ENCODE assay signal across 35 cellular contexts in genomic region chr9:132197856-132198550, GRCh38. TPM values are rescaled to one million over a fixed set of nuclear protein-coding genes. Genes with fewer than 3 reads are reported as not detected.
DNase-seq lines count a peak whose midpoint lies in the region; ATAC-seq, FAIRE-seq and TF ChIP-seq lines count a peak whose summit lies in the region.
"Had no signal": no experiment of that assay in that cellular context is flagged by ENCODE, and none has a peak within 500 bp of the region (broad histone marks: within the 10 kb centered on the region; RNA-seq: fewer than 3 reads in every experiment).

No MANE protein-coding gene starts in this region.

- H3K79me1 ChIP-seq in H1 (ENCODE audit: low read depth, low read length) (no peaks in the 10 kb centered on the region), neuronal stem cell (ENCODE audit: low read depth, low read length) (no peaks in the 10 kb centered on the region)

- H3K4me1 ChIP-seq in HepG2 (ENCODE audit: insufficient read depth, low read length) = no peaks in the 10 kb centered on the region
- no peaks in the 10 kb centered on the region for H3K4me1 ChIP-seq in right lobe of liver
- H3K4me1 ChIP-seq in H1 (replicated peaks in 1 of 4; ENCODE audit: control insufficient read depth in 3 of 4, insufficient read depth in 4 of 4, low read length in 3 of 4) = peaks cover 0 to 7% (median 5%) of the 10 kb centered on the region in 4 experiments; a peak in 5 of 7 replicates
- H3K4me1 ChIP-seq in neuronal stem cell (ENCODE audit: control insufficient read depth in 2 of 2, insufficient read depth in 1 of 2, low read depth in 1 of 2, low read length in 2 of 2) = peaks cover 0 to 9% of the 10 kb centered on the region in 2 donors
- H3K4me1 ChIP-seq in osteoblast (ENCODE audit: insufficient read depth, low read length) = no peaks in the 10 kb centered on the region
- H3K4me1 ChIP-seq: A549, BE2C, Caco-2 had no signal

- TF ChIP-seq POLR2A in HepG2 (IDR thresholded peaks at IDR 0.05; ENCODE audit: insufficient read depth in 1 of 2, low read depth in 2 of 2, low read length in 2 of 2) (no peak), right lobe of liver (IDR thresholded peaks at IDR 0.05) (no peak), H1 (IDR thresholded peaks at IDR 0.05; ENCODE audit: control extremely low read depth in 1 of 2, low read depth in 2 of 2, low read length in 2 of 2) (no peak)

- no peak overlapping the region for H4K5ac ChIP-seq in H1 (ENCODE audit: insufficient read length, low read depth, low read length)

- no peak overlapping the region for H2BK12ac ChIP-seq in H1 (ENCODE audit: low read depth, low read length)
- H2BK12ac ChIP-seq in neuronal stem cell (ENCODE audit: low read length) = peak overlapping the region; percentile 78

- H3K79me2 ChIP-seq in HepG2 (ENCODE audit: insufficient read depth, low read length) (no peaks in the 10 kb centered on the region), H1 (ENCODE audit: control insufficient read depth in 1 of 2, insufficient read depth in 2 of 2, low read length in 2 of 2) (no peaks in the 10 kb centered on the region), osteoblast (ENCODE audit: insufficient read depth, low read length) (no peaks in the 10 kb centered on the region)

- no peak overlapping the region for H3K14ac ChIP-seq in H1 (ENCODE audit: insufficient read length)
- no peak overlapping the region for H3K14ac ChIP-seq in neuronal stem cell (ENCODE audit: low read length)

- no peak for ATAC-seq in HepG2
- no peak for ATAC-seq in right lobe of liver
- ATAC-seq: A549; CD8-positive, alpha-beta T cell had no signal

- H2BK120ac ChIP-seq in H1 (replicated peaks; ENCODE audit: low read depth, low read length) (no peak overlapping the region), neuronal stem cell (ENCODE audit: low read depth, low read length) (peak overlapping the region; percentile 36)

- H2BK15ac ChIP-seq in H1 (ENCODE audit: low read length) (no peak overlapping the region), neuronal stem cell (ENCODE audit: low read length) (no peak overlapping the region)

- CTCF ChIA-PET in HepG2 (lab: Yijun Ruan, JAX; ENCODE audit: low intra/inter-chr PET ratio, low total read pairs) (no interaction called here), H1 (lab: Charles Lee; ENCODE audit: partially characterized antibody) (interaction anchor here (1.3 kb wide), 1 partner anchor 9 kb away, joined by 3 read pairs; no protein-coding TSS in a partner anchor)

- whole genome bisulfite sequencing in HepG2 (ENCODE audit: low lambda C conversion rate) = 79% methylated on average over 25 of the region's 58 CpGs
- 73% methylated on average over 11 of the region's 58 CpGs for WGBS in right lobe of liver (ENCODE audit: insufficient coverage, low coverage, low lambda C conversion rate, missing lambda C conversion rate)
- 90% methylated on average over 49 of the region's 58 CpGs; no CpG with 5 or more reads in 1 of the 2 experiments for WGBS in H1 (ENCODE audit: extremely low coverage in 1 of 2, insufficient coverage in 1 of 2, insufficient read length in 1 of 2, insufficient replicate concordance in 2 of 2, low coverage in 1 of 2, low lambda C conversion rate in 2 of 2, missing lambda C conversion rate in 1 of 2), 2 experiments
- no CpG with 5 or more reads among the region's 58 CpGs for WGBS in neuronal stem cell (ENCODE audit: extremely low coverage in 2 of 2, insufficient read length in 2 of 2, insufficient replicate concordance in 1 of 2), 2 donors

- no peak for TF ChIP-seq CTCF in HepG2 (CRISPR knock-in tag; IDR thresholded peaks at IDR 0.05)
- no peak for TF ChIP-seq CTCF in right lobe of liver (IDR thresholded peaks at IDR 0.05)
- TF ChIP-seq CTCF in H1 (IDR thresholded peaks at IDR 0.05; ENCODE audit: control extremely low read depth in 1 of 3, insufficient read depth in 1 of 3, low read depth in 1 of 3, low read length in 3 of 3) = no peak
- no peak for TF ChIP-seq CTCF in osteoblast (IDR thresholded peaks at IDR 0.05; ENCODE audit: extremely low read depth, low read depth, low read length)

- no peaks in the 10 kb centered on the region for H3K23me2 ChIP-seq in H1 (ENCODE audit: low read depth, low read length)

- TF ChIP-seq RAD21 in HepG2 (CRISPR knock-in tag; IDR thresholded peaks at IDR 0.05) (no peak), H1 (IDR thresholded peaks at IDR 0.05 in 1 of 2, conservative IDR thresholded peaks at IDR 0.05 in 1 of 2; ENCODE audit: low read depth in 2 of 2, low read length in 2 of 2) (no peak)

- H3K4me2 ChIP-seq in HepG2 (ENCODE audit: low read depth, low read length) (no peak overlapping the region), H1 (ENCODE audit: insufficient read depth in 1 of 2, low read depth in 2 of 2, low read length in 2 of 2) (no peak overlapping the region), neuronal stem cell (ENCODE audit: insufficient read depth, low read length, poor library complexity, severe bottlenecking) (no peak overlapping the region), osteoblast (ENCODE audit: insufficient read depth, low read length) (no peak overlapping the region)
- H3K4me2 ChIP-seq: A549; BLaER1; BLaER1 treated with 17β-estradiol and CSF1 and Interleukin-3, amounts not matched to agents 10 nM and 100 nM had no signal

- H4K91ac ChIP-seq in H1 (replicated peaks; ENCODE audit: insufficient read length, low read length) (no peak overlapping the region), neuronal stem cell (ENCODE audit: low read depth, low read length, poor library complexity) (peak overlapping the region; percentile 5)

- intact Hi-C loops in HepG2 (cut with micrococcal nuclease; ENCODE audit: unreplicated experiment) (no loop called here), right lobe of liver (cut with DNase I) (no loop called here)

- H3K23ac ChIP-seq in H1 (ENCODE audit: insufficient read length) (no peak overlapping the region), neuronal stem cell (ENCODE audit: low read depth, low read length, poor library complexity) (peak overlapping the region; percentile 14)

- H4K20me1 ChIP-seq in HepG2 (ENCODE audit: insufficient read depth, low read length) (no peaks in the 10 kb centered on the region), H1 (replicated peaks in 1 of 2; ENCODE audit: control insufficient read depth in 1 of 2, insufficient read depth in 2 of 2, low read length in 2 of 2) (no peaks in the 10 kb centered on the region), osteoblast (ENCODE audit: insufficient read depth, low read length) (peaks cover 4% of the 10 kb centered on the region)

- DNase-seq in HepG2 (ENCODE audit: low spot score) (no peak), right lobe of liver (no peak), H1 (ENCODE audit: low read depth in 1 of 2, low spot score in 2 of 2) (no peak), neuronal stem cell (ENCODE audit: low spot score) (no peak), osteoblast (ENCODE audit: insufficient read length, low spot score, missing footprints) (peak; percentile 67), germinal center (ENCODE audit: low spot score) (no peak)
- DNase-seq in stimulated activated CD4-positive, alpha-beta T cell treated with anti-CD3 and anti-CD28 coated beads, Interleukin-12 subunit alpha, Interleukin-12 subunit beta, amount 100 ng/mL, for 4 hours = no peak
- no peak for DNase-seq in activated CD8-positive, alpha-beta memory T cell treated with anti-CD3 and anti-CD28 coated beads, Interleukin-2, amount 50 U/mL, for 48 hours
- DNase-seq: 8988T; ACHN; AML-193; BE2C; C1 segment of cervical spinal cord; Caco-2; Calu3; CD4-positive, alpha-beta memory T cell; CD4-positive, alpha-beta T cell; CD4-positive, CD25-positive, alpha-beta regulatory T cell; CD8-positive, alpha-beta memory T cell; CD8-positive, alpha-beta T cell; COR-L47; DMS 273 treated with DMSO at 0.1 percent for 48 hours; DMS153; DMS53; DMS79; DMS79 treated with DMSO at 0.1 percent for 48 hours; DND-41; EL had no signal

- H4K8ac ChIP-seq in H1 (ENCODE audit: extremely low read depth, insufficient read depth, low read length) = peak overlapping the region; percentile 76; the same call in 1 of the 2 replicates
- H4K8ac ChIP-seq in neuronal stem cell (ENCODE audit: low read depth, low read length) = no peak overlapping the region

- TF ChIP-seq EP300 in HepG2 (IDR thresholded peaks at IDR 0.05; ENCODE audit: low read depth in 2 of 2, low read length in 2 of 2) = no peak
- TF ChIP-seq EP300 in HepG2 (CRISPR knock-in tag; IDR thresholded peaks at IDR 0.05; ENCODE audit: borderline replicate concordance) = no peak
- TF ChIP-seq EP300 in H1 (IDR thresholded peaks at IDR 0.05; ENCODE audit: borderline replicate concordance in 1 of 2, low read depth in 2 of 2, low read length in 2 of 2) = no peak

- H3K27ac ChIP-seq in HepG2 (ENCODE audit: extremely low read length, insufficient read depth, low read length) (no peak overlapping the region), right lobe of liver (no peak overlapping the region), H1 (ENCODE audit: low read depth, low read length) (no peak overlapping the region), neuronal stem cell (replicated peaks; ENCODE audit: low read length) (no peak overlapping the region), osteoblast (ENCODE audit: low read depth, low read length) (no peak overlapping the region)
- H3K27ac ChIP-seq: 22Rv1; A549; BLaER1; BLaER1 treated with 17β-estradiol and CSF1 and Interleukin-3, amounts not matched to agents 10 nM and 100 nM; C4-2B had no signal

- H2AK5ac ChIP-seq in H1 (ENCODE audit: low read depth, low read length) (no peak overlapping the region), neuronal stem cell (ENCODE audit: low read depth, low read length) (peak overlapping the region; percentile 76)

- in situ Hi-C loops in HepG2 (cut with HindIII; ENCODE audit: extremely low pct_ligation_motif_present, low pct_unique_long_range_greater_than_20kb) = no loop called here

- FAIRE-seq in HepG2 (lab: Jason Lieb, UNC) = no peak
- FAIRE-seq in H1 (lab: Jason Lieb, UNC) = no peak
- FAIRE-seq: A204.1, A549, D721Med had no signal

- H3K27me3 ChIP-seq in HepG2 (ENCODE audit: control insufficient read depth in 1 of 2, insufficient read depth in 2 of 2, low read length in 2 of 2) (peaks cover 8 to 72% of the 10 kb centered on the region in 2 experiments), right lobe of liver (no peaks in the 10 kb centered on the region), H1 (replicated peaks in 1 of 4; ENCODE audit: control insufficient read depth in 3 of 4, extremely low read depth in 1 of 4, insufficient read depth in 3 of 4, low read length in 3 of 4) (no peaks in the 10 kb centered on the region), neuronal stem cell (ENCODE audit: control insufficient read depth in 3 of 3, insufficient read depth in 3 of 3, low read depth in 1 of 3, low read length in 3 of 3) (peaks cover 0 to 12% (median 0%) of the 10 kb centered on the region in 3 experiments), osteoblast (ENCODE audit: insufficient read depth, low read length) (peaks cover 23% of the 10 kb centered on the region)
- H3K27me3 ChIP-seq: BE2C; BLaER1; BLaER1 treated with 17β-estradiol and CSF1 and Interleukin-3, amounts not matched to agents 10 nM and 100 nM had no signal

- no peaks in the 10 kb centered on the region for H3K36me3 ChIP-seq in HepG2 (replicated peaks in 1 of 2; ENCODE audit: control insufficient read depth in 1 of 2, insufficient read depth in 2 of 2, low read length in 2 of 2)
- H3K36me3 ChIP-seq in right lobe of liver = no peaks in the 10 kb centered on the region
- H3K36me3 ChIP-seq in H1 (ENCODE audit: control insufficient read depth in 2 of 4, insufficient read depth in 4 of 4, low read length in 3 of 4) = no peaks in the 10 kb centered on the region
- no peaks in the 10 kb centered on the region for H3K36me3 ChIP-seq in neuronal stem cell (replicated peaks in 1 of 2; ENCODE audit: control insufficient read depth in 2 of 2, insufficient read depth in 2 of 2, low read length in 2 of 2)
- H3K36me3 ChIP-seq in osteoblast (ENCODE audit: insufficient read depth, low read length) = no peaks in the 10 kb centered on the region
- H3K36me3 ChIP-seq: BE2C had no signal

- H3K56ac ChIP-seq in H1 (replicated peaks; ENCODE audit: insufficient read length, low read depth, low read length) = no peak overlapping the region

- H2AFZ ChIP-seq in HepG2 (ENCODE audit: low read length) (no peak overlapping the region), H1 (ENCODE audit: low read length) (no peak overlapping the region), neuronal stem cell (ENCODE audit: low read length) (no peak overlapping the region), osteoblast (ENCODE audit: low read length) (no peak overlapping the region)

- no peak overlapping the region for H3K4ac ChIP-seq in H1 (replicated peaks; ENCODE audit: insufficient read length, low read depth, low read length)
- H3K4ac ChIP-seq in neuronal stem cell (ENCODE audit: low read length) = no peak overlapping the region

- H3K18ac ChIP-seq in H1 (ENCODE audit: extremely low read depth, low read length) (no peak overlapping the region), neuronal stem cell (ENCODE audit: low read length) (peak overlapping the region; percentile 69)

- H3K4me3 ChIP-seq in HepG2 (replicated peaks in 1 of 3; ENCODE audit: insufficient read depth in 1 of 3, low read depth in 2 of 3, low read length in 3 of 3) (no peak overlapping the region), right lobe of liver (no peak overlapping the region), H1 (ENCODE audit: extremely low read depth in 1 of 4, insufficient read depth in 2 of 4, low read depth in 3 of 4, low read length in 4 of 4) (no peak overlapping the region), neuronal stem cell (ENCODE audit: low read length in 2 of 2) (peak overlapping the region in 1 of 2 donors; percentile 29), osteoblast (ENCODE audit: insufficient read depth, low read length) (no peak overlapping the region)
- H3K4me3 ChIP-seq: A549; BLaER1; BLaER1 treated with 17β-estradiol and CSF1 and Interleukin-3, amounts not matched to agents 10 nM and 100 nM had no signal

- H2BK5ac ChIP-seq in H1 (ENCODE audit: low read depth, low read length) (no peak overlapping the region), neuronal stem cell (ENCODE audit: low read length) (peak overlapping the region; percentile 11)

- BruUV-seq in HepG2 (replicated peaks; lab: Mats Ljungman, UMichigan) = no TSS peak

- no peaks in the 10 kb centered on the region for H3K9me3 ChIP-seq in HepG2 (ENCODE audit: low read length)
- H3K9me3 ChIP-seq in right lobe of liver = no peaks in the 10 kb centered on the region
- peaks cover 0 to 5% of the 10 kb centered on the region in 2 experiments; a peak in 2 of 4 replicates for H3K9me3 ChIP-seq in H1 (ENCODE audit: insufficient read depth in 2 of 2, low read depth in 1 of 2, low read length in 1 of 2)
- peaks cover 0 to 4% of the 10 kb centered on the region in 2 donors for H3K9me3 ChIP-seq in neuronal stem cell (replicated peaks in 1 of 2; ENCODE audit: control insufficient read depth in 2 of 2, insufficient read depth in 1 of 2, low read depth in 1 of 2, low read length in 2 of 2)
- no peaks in the 10 kb centered on the region for H3K9me3 ChIP-seq in osteoblast (ENCODE audit: low read depth, low read length)
- H3K9me3 ChIP-seq: Caco-2 had no signal

- H3K9ac ChIP-seq in HepG2 (ENCODE audit: insufficient read depth, low read depth, low read length) (no peak overlapping the region), H1 (replicated peaks in 1 of 4; ENCODE audit: extremely low read depth in 1 of 4, low read depth in 3 of 4, low read length in 3 of 4) (no peak overlapping the region), neuronal stem cell (ENCODE audit: low read depth, low read length, poor library complexity) (no peak overlapping the region)
- H3K9ac ChIP-seq: BLaER1; BLaER1 treated with 17β-estradiol and CSF1 and Interleukin-3, amounts not matched to agents 10 nM and 100 nM had no signal

- POLR2A ChIA-PET in HepG2 (lab: Yijun Ruan, JAX) (no interaction called here), H1 (lab: Charles Lee; ENCODE audit: partially characterized antibody) (no interaction called here)

- H2BK20ac ChIP-seq in H1 (ENCODE audit: low read length) = no peak overlapping the region

RNA-seq across cellular contexts. Expression of gene NTNG2, which starts 36.1 kb away (rescaled TPM):
- 0.02 TPM in 1 of 2 replicates, not detected in the other for total RNA-seq in HepG2 (2016; rRNA removed; fragmentation: Illumina TruSeq; extraction: Trizol)
- not detected in 2 replicates for total RNA-seq in HepG2 (2016; cell fraction: cytosol; rRNA removed; fragmentation: Illumina TruSeq; extraction: Trizol; ENCODE audit: low read depth)
- not detected in 2 replicates for total RNA-seq in HepG2 (2016; cell fraction: insoluble cytoplasmic fraction; rRNA removed; fragmentation: Illumina TruSeq; extraction: Trizol)
- not detected in 2 replicates for total RNA-seq in HepG2 (2016; cell fraction: membrane; rRNA removed; fragmentation: Illumina TruSeq; extraction: Trizol)
- not detected in 2 replicates for total RNA-seq in HepG2 (2016; cell fraction: nucleus; rRNA removed; fragmentation: Illumina TruSeq; extraction: Trizol)
- 0.36 TPM in 1 of 2 replicates, not detected in the other for polyA plus RNA-seq in HepG2 (2011; rRNA removed)
- polyA plus RNA-seq in HepG2 (2011; cell fraction: cytosol; rRNA removed) = 0.01 and 0.34 TPM in 2 replicates
- 0.96 and 1.5 TPM in 2 replicates for polyA plus RNA-seq in HepG2 (2011; cell fraction: nucleus; rRNA removed)
- polyA plus RNA-seq in HepG2 (2012) = not detected in 2 replicates
- polyA plus RNA-seq in HepG2 (2016; cell fraction: cytosol; fragmentation: Illumina TruSeq; extraction: Trizol; ENCODE audit: low read depth) = not detected in 2 replicates
- polyA plus RNA-seq in HepG2 (2016; cell fraction: insoluble cytoplasmic fraction; fragmentation: Illumina TruSeq; extraction: Trizol; ENCODE audit: low read depth) = not detected in 2 replicates
- 0.27 TPM in 1 of 2 replicates, not detected in the other for polyA plus RNA-seq in HepG2 (2016; cell fraction: membrane; fragmentation: Illumina TruSeq; extraction: Trizol; ENCODE audit: low read depth)
- not detected in 2 replicates for polyA plus RNA-seq in HepG2 (2016; cell fraction: nucleus; fragmentation: Illumina TruSeq; extraction: Trizol; ENCODE audit: insufficient read depth, low read depth)
- polyA minus RNA-seq in HepG2 (2011; rRNA and poly(A)+ RNA removed; ENCODE audit: low replicate concordance) = 0.02 and 0.05 TPM in 2 replicates
- polyA minus RNA-seq in HepG2 (2011; cell fraction: cytosol; rRNA and poly(A)+ RNA removed) = not detected in 2 replicates
- not detected in 2 replicates for polyA minus RNA-seq in HepG2 (2011; cell fraction: nucleus; rRNA and poly(A)+ RNA removed)
- 1 to 10 TPM in 1 of 6 experiments, under 1 TPM in 5; 0.12 to 1.6 (median 0.24) TPM for total RNA-seq in right lobe of liver
- 0.52 and 1.4 TPM in 2 replicates for total RNA-seq in H1 (2021; fragmentation: NEBNext Ultra II Directional; extraction: Animal tissue kit (Norgen Biotek cat#: 25700))
- 1.2 and 1.5 TPM in 2 replicates for polyA plus RNA-seq in H1 (2011; rRNA removed)
- 2.6 TPM for polyA plus RNA-seq in H1 (2011; cell fraction: cytosol; rRNA removed)
- polyA plus RNA-seq in H1 (2011; cell fraction: nucleus; rRNA removed) = 2.6 TPM
- polyA plus RNA-seq in H1 (2012, experiment 1 of 2) = 0.29 to 2.3 TPM (median 1.3 TPM) in 4 replicates
- polyA plus RNA-seq in H1 (2012, experiment 2 of 2) = 0.37 TPM
- polyA plus RNA-seq in H1 (2013, experiment 1 of 2) = 0.30 TPM
- polyA plus RNA-seq in H1 (2013, experiment 2 of 2) = 0.61 TPM
- polyA minus RNA-seq in H1 (2011; rRNA and poly(A)+ RNA removed) = 0.57 and 0.80 TPM in 2 replicates
- 1.7 TPM for polyA minus RNA-seq in H1 (2011; cell fraction: cytosol; rRNA and poly(A)+ RNA removed)
- 1.1 TPM for polyA minus RNA-seq in H1 (2011; cell fraction: nucleus; rRNA and poly(A)+ RNA removed)
- 1.6 TPM for polyA plus RNA-seq in neuronal stem cell (2013, experiment 1 of 2)
- polyA plus RNA-seq in neuronal stem cell (2013, experiment 2 of 2) = 2.1 TPM
- total RNA-seq in osteoblast = 9.4 and 13.0 TPM in 2 replicates
- total RNA-seq: Caco-2, Calu3 had no signal
